ENCODE assay signal across 1 cellular context in the genomic region with DNA sequence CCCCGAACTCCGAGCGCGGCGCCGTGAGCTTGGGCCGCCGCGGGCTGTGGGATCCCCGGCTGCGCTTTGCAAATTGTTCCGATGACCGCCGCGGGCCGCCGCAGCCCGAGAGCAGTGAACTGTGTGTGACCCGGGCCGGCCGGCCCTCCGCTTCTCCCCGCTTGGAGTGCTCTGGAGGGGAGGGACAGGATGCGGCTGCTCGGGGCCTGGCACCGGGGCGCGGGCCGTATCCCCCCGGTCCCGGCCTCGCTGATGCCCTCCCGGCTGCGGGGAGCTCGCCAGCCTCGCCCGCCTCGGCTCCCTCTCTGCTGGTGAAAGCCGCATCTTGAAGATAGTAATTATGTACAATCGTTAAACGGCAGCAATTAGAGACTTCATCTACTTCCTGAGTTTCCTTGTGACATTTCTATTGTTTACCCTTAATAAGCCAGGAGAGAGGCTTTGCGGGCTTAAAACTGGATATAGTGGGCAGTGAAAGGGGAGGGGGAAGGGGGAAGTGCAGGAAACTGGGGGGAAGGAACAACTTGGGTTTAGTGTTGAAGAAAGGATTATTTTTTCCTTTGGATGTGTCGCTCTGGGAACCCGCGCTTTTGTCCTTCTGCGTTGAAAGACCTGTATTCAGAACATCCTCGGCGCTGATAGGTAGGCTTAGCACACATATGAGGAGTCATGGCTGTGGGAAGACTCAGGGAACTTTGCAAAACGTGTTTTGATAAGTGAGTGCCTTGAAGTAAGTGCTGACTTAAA.
TF ChIP-seq lines count a peak whose summit lies in the region.

No MANE protein-coding gene starts in this region.

TF ChIP-seq in HEK293, 187 proteins besides CTCF, POLR2A, EP300 and RAD21 (continued from another document and continues in another):
- TF ChIP-seq, protein P1, sequence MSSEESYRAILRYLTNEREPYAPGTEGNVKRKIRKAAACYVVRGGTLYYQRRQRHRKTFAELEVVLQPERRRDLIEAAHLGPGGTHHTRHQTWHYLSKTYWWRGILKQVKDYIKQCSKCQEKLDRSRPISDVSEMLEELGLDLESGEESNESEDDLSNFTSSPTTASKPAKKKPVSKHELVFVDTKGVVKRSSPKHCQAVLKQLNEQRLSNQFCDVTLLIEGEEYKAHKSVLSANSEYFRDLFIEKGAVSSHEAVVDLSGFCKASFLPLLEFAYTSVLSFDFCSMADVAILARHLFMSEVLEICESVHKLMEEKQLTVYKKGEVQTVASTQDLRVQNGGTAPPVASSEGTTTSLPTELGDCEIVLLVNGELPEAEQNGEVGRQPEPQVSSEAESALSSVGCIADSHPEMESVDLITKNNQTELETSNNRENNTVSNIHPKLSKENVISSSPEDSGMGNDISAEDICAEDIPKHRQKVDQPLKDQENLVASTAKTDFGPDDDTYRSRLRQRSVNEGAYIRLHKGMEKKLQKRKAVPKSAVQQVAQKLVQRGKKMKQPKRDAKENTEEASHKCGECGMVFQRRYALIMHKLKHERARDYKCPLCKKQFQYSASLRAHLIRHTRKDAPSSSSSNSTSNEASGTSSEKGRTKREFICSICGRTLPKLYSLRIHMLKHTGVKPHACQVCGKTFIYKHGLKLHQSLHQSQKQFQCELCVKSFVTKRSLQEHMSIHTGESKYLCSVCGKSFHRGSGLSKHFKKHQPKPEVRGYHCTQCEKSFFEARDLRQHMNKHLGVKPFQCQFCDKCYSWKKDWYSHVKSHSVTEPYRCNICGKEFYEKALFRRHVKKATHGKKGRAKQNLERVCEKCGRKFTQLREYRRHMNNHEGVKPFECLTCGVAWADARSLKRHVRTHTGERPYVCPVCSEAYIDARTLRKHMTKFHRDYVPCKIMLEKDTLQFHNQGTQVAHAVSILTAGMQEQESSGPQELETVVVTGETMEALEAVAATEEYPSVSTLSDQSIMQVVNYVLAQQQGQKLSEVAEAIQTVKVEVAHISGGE (tag by site-specific recombination; conservative IDR thresholded peaks at IDR 0.05; ENCODE audit: low read depth) = no peak
- TF ChIP-seq ZNF211 (tag by site-specific recombination; IDR thresholded peaks at IDR 0.05; ENCODE audit: low read depth) = no peak
- no peak for TF ChIP-seq HOXA7 (CRISPR knock-in tag; IDR thresholded peaks at IDR 0.05; ENCODE audit: borderline replicate concordance)
- TF ChIP-seq SP2 (tag by site-specific recombination; IDR thresholded peaks at IDR 0.05) = peak; percentile 15; the same call in 1 of the 2 replicates
- TF ChIP-seq ZNF658 (tag by site-specific recombination; IDR thresholded peaks at IDR 0.05) = no peak
- TF ChIP-seq, protein P2, sequence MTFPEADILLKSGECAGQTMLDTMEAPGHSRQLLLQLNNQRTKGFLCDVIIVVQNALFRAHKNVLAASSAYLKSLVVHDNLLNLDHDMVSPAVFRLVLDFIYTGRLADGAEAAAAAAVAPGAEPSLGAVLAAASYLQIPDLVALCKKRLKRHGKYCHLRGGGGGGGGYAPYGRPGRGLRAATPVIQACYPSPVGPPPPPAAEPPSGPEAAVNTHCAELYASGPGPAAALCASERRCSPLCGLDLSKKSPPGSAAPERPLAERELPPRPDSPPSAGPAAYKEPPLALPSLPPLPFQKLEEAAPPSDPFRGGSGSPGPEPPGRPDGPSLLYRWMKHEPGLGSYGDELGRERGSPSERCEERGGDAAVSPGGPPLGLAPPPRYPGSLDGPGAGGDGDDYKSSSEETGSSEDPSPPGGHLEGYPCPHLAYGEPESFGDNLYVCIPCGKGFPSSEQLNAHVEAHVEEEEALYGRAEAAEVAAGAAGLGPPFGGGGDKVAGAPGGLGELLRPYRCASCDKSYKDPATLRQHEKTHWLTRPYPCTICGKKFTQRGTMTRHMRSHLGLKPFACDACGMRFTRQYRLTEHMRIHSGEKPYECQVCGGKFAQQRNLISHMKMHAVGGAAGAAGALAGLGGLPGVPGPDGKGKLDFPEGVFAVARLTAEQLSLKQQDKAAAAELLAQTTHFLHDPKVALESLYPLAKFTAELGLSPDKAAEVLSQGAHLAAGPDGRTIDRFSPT (tag by site-specific recombination; IDR thresholded peaks at IDR 0.05) = peak; percentile 56; the same call in 1 of the 2 replicates
- TF ChIP-seq, protein P3, sequence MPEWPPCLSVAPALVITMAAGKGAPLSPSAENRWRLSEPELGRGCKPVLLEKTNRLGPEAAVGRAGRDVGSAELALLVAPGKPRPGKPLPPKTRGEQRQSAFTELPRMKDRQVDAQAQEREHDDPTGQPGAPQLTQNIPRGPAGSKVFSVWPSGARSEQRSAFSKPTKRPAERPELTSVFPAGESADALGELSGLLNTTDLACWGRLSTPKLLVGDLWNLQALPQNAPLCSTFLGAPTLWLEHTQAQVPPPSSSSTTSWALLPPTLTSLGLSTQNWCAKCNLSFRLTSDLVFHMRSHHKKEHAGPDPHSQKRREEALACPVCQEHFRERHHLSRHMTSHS (tag by site-specific recombination; IDR thresholded peaks at IDR 0.05) = no peak
- TF ChIP-seq, protein P4, sequence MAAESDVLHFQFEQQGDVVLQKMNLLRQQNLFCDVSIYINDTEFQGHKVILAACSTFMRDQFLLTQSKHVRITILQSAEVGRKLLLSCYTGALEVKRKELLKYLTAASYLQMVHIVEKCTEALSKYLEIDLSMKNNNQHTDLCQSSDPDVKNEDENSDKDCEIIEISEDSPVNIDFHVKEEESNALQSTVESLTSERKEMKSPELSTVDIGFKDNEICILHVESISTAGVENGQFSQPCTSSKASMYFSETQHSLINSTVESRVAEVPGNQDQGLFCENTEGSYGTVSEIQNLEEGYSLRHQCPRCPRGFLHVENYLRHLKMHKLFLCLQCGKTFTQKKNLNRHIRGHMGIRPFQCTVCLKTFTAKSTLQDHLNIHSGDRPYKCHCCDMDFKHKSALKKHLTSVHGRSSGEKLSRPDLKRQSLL (tag by site-specific recombination; IDR thresholded peaks at IDR 0.05) = no peak
- TF ChIP-seq ZNF785 (tag by site-specific recombination; IDR thresholded peaks at IDR 0.05) = no peak
- no peak for TF ChIP-seq ZNF391 (tag by site-specific recombination; IDR thresholded peaks at IDR 0.05; ENCODE audit: borderline replicate concordance, low read depth)
- no peak for TF ChIP-seq ZNF596 (tag by site-specific recombination; IDR thresholded peaks at IDR 0.05)
- TF ChIP-seq, protein P5, sequence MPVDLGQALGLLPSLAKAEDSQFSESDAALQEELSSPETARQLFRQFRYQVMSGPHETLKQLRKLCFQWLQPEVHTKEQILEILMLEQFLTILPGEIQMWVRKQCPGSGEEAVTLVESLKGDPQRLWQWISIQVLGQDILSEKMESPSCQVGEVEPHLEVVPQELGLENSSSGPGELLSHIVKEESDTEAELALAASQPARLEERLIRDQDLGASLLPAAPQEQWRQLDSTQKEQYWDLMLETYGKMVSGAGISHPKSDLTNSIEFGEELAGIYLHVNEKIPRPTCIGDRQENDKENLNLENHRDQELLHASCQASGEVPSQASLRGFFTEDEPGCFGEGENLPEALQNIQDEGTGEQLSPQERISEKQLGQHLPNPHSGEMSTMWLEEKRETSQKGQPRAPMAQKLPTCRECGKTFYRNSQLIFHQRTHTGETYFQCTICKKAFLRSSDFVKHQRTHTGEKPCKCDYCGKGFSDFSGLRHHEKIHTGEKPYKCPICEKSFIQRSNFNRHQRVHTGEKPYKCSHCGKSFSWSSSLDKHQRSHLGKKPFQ (tag by site-specific recombination; IDR thresholded peaks at IDR 0.05) = no peak
- TF ChIP-seq ZNF324 (tag by site-specific recombination; IDR thresholded peaks at IDR 0.05) = no peak
- TF ChIP-seq, protein P6, sequence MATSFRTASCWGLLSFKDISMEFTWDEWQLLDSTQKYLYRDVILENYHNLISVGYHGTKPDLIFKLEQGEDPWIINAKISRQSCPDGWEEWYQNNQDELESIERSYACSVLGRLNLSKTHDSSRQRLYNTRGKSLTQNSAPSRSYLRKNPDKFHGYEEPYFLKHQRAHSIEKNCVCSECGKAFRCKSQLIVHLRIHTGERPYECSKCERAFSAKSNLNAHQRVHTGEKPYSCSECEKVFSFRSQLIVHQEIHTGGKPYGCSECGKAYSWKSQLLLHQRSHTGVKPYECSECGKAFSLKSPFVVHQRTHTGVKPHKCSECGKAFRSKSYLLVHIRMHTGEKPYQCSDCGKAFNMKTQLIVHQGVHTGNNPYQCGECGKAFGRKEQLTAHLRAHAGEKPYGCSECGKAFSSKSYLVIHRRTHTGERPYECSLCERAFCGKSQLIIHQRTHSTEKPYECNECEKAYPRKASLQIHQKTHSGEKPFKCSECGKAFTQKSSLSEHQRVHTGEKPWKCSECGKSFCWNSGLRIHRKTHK (tag by site-specific recombination; IDR thresholded peaks at IDR 0.05) = no peak
- TF ChIP-seq, protein P7, sequence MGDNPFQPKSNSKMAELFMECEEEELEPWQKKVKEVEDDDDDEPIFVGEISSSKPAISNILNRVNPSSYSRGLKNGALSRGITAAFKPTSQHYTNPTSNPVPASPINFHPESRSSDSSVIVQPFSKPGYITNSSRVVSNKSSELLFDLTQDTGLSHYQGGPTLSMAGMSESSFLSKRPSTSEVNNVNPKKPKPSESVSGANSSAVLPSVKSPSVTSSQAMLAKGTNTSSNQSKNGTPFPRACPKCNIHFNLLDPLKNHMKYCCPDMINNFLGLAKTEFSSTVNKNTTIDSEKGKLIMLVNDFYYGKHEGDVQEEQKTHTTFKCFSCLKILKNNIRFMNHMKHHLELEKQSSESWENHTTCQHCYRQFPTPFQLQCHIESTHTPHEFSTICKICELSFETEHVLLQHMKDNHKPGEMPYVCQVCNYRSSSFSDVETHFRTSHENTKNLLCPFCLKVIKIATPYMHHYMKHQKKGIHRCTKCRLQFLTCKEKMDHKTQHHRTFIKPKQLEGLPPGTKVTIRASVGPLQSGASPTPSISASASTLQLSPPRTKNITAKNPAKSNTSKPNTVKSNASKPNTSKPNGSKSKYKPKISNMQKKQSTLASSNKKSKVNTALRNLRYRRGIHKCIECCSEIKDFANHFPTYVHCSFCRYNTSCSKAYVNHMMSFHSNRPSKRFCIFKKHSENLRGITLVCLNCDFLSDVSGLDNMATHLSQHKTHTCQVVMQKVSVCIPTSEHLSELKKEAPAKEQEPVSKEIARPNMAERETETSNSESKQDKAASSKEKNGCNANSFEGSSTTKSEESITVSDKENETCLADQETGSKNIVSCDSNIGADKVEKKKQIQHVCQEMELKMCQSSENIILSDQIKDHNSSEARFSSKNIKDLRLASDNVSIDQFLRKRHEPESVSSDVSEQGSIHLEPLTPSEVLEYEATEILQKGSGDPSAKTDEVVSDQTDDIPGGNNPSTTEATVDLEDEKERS (tag by site-specific recombination; IDR thresholded peaks at IDR 0.05) = no peak
- TF ChIP-seq ZNF501 (tag by site-specific recombination; IDR thresholded peaks at IDR 0.05) = 0 out of 2 replicates have a peak, but pooled peaks have one; percentile 22
- no peak for TF ChIP-seq ZEB2 (tag by site-specific recombination; IDR thresholded peaks at IDR 0.05)
- no peak for TF ChIP-seq KLF16 (tag by site-specific recombination; IDR thresholded peaks at IDR 0.05)
- TF ChIP-seq, protein P8, sequence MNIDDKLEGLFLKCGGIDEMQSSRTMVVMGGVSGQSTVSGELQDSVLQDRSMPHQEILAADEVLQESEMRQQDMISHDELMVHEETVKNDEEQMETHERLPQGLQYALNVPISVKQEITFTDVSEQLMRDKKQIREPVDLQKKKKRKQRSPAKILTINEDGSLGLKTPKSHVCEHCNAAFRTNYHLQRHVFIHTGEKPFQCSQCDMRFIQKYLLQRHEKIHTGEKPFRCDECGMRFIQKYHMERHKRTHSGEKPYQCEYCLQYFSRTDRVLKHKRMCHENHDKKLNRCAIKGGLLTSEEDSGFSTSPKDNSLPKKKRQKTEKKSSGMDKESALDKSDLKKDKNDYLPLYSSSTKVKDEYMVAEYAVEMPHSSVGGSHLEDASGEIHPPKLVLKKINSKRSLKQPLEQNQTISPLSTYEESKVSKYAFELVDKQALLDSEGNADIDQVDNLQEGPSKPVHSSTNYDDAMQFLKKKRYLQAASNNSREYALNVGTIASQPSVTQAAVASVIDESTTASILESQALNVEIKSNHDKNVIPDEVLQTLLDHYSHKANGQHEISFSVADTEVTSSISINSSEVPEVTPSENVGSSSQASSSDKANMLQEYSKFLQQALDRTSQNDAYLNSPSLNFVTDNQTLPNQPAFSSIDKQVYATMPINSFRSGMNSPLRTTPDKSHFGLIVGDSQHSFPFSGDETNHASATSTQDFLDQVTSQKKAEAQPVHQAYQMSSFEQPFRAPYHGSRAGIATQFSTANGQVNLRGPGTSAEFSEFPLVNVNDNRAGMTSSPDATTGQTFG (tag by site-specific recombination; IDR thresholded peaks at IDR 0.05; ENCODE audit: borderline replicate concordance) = no peak
- TF ChIP-seq PRDM1 (tag by site-specific recombination; IDR thresholded peaks at IDR 0.05) = peak; percentile 42; the same call in 1 of the 2 replicates
- no peak for TF ChIP-seq ZNF274 (IDR thresholded peaks at IDR 0.05; ENCODE audit: low read length)
- no peak for TF ChIP-seq ZNF274 (tag by site-specific recombination; IDR thresholded peaks at IDR 0.05; ENCODE audit: borderline replicate concordance)
- TF ChIP-seq ZBTB1 (tag by site-specific recombination; IDR thresholded peaks at IDR 0.05) = no peak
- no peak for TF ChIP-seq SCRT1 (tag by site-specific recombination; IDR thresholded peaks at IDR 0.05; ENCODE audit: borderline replicate concordance)
- no peak for TF ChIP-seq ZNF626 (tag by site-specific recombination; IDR thresholded peaks at IDR 0.05)
- TF ChIP-seq SP7 (tag by site-specific recombination; IDR thresholded peaks at IDR 0.05) = peak; percentile 77
- peak; percentile 19; the same call in 1 of the 2 replicates for TF ChIP-seq ZNF394 (tag by site-specific recombination; IDR thresholded peaks at IDR 0.05; ENCODE audit: borderline replicate concordance)
- TF ChIP-seq ZNF423 (tag by site-specific recombination; IDR thresholded peaks at IDR 0.05) = no peak
- TF ChIP-seq ZNF223 (tag by site-specific recombination; IDR thresholded peaks at IDR 0.05) = no peak
- TF ChIP-seq, protein P9, sequence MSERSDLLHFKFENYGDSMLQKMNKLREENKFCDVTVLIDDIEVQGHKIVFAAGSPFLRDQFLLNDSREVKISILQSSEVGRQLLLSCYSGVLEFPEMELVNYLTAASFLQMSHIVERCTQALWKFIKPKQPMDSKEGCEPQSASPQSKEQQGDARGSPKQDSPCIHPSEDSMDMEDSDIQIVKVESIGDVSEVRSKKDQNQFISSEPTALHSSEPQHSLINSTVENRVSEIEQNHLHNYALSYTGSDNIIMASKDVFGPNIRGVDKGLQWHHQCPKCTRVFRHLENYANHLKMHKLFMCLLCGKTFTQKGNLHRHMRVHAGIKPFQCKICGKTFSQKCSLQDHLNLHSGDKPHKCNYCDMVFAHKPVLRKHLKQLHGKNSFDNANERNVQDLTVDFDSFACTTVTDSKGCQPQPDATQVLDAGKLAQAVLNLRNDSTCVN (tag by site-specific recombination; optimal IDR thresholded peaks at IDR 0.05) = peak; percentile 83
- no peak; the same call in 1 of the 2 replicates for TF ChIP-seq ZNF335 (tag by site-specific recombination; conservative IDR thresholded peaks at IDR 0.05)
- no peak for TF ChIP-seq ZNF792 (tag by site-specific recombination; IDR thresholded peaks at IDR 0.05)
- TF ChIP-seq ZNF416 (tag by site-specific recombination; IDR thresholded peaks at IDR 0.05) = no peak
- no peak for TF ChIP-seq ZNF174 (tag by site-specific recombination; IDR thresholded peaks at IDR 0.05)
- TF ChIP-seq ZNF341 (tag by site-specific recombination; IDR thresholded peaks at IDR 0.05; ENCODE audit: low read depth) = no peak
- no peak for TF ChIP-seq ZNF791 (tag by site-specific recombination; IDR thresholded peaks at IDR 0.05)
